8 cellular contexts compared by ENCODE assay signal in the genomic region with DNA sequence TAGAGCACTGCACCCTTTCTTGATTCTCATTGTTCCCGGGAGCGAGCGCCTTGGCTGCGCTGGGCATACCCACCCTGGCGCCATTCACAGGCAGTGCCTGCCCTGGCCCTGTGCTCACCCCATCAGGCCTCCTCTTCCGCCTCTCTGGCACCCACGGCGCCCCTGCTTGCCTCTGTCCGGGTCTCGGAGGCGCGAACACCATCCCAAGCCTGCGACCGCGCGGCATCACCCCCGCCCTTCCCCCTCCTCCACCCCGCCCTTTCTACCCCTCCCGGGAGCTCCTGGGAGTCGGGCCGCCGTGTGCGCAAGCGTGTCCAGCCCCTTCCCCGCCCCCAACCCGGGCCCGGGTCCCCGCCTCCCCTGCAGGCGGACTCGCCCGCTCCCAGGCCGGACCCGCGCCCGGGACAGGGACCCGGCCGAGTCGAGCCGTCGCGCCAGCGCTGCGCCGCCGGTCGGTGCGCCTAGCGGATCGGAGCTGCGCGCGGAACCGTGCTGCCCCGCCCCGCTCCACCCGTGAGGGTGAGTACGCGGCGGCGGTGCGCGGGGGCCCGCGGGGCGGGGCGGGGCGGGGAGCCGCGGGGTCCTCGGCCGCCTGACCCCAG. TPM values are rescaled to one million over a fixed set of nuclear protein-coding genes. Genes with fewer than 3 reads are reported as not detected.
A peak's percentile ranks its signal among the peaks of the same experiment; 100 is the strongest.
DNase-seq lines count a peak whose midpoint lies in the region; ATAC-seq and TF ChIP-seq lines count a peak whose summit lies in the region.

A gene with protein sequence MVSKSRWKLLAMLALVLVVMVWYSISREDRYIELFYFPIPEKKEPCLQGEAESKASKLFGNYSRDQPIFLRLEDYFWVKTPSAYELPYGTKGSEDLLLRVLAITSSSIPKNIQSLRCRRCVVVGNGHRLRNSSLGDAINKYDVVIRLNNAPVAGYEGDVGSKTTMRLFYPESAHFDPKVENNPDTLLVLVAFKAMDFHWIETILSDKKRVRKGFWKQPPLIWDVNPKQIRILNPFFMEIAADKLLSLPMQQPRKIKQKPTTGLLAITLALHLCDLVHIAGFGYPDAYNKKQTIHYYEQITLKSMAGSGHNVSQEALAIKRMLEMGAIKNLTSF (plus strand): TSS at position 363 of the 602 bp plus-strand sequence. CDS start 50,470 bp downstream, outside the sequence.

- H4K20me1 ChIP-seq in PC-9 (ENCODE audit: insufficient read depth): no peaks in the 10 kb centered on the region

- intact Hi-C loops in PC-9 (cut with micrococcal nuclease; ENCODE audit: unreplicated experiment): loop anchor here (1.0 kb wide), 2 partner anchors 15 to 48 kb away; no protein-coding TSS in a partner anchor

- peak; percentile 59 for ATAC-seq in CD4-positive, CD25-positive, alpha-beta regulatory T cell (ENCODE audit: low read depth in 2 of 2)
- peak; percentile 61 for ATAC-seq in GM19328 (IDR thresholded peaks at IDR 0.05; ENCODE audit: unreplicated experiment)
- ATAC-seq in HG03520 (IDR thresholded peaks at IDR 0.05; ENCODE audit: unreplicated experiment): peak; percentile 48
- ATAC-seq in activated T-helper 17 cell treated with anti-CD3 and anti-CD28 coated beads, Interleukin-2, amount 50 U/mL, for 72 hours (replicated peaks): peak; percentile 77

- no peak within 1 kb of the TSS for H3K27ac ChIP-seq in CD4-positive, CD25-positive, alpha-beta regulatory T cell (ENCODE audit: insufficient read depth, low read length, poor library complexity, severe bottlenecking)
- peak within 1 kb of the TSS; percentile 99 for H3K27ac ChIP-seq in PC-9

- no TSS peak for BruUV-seq in PC-9 (replicated peaks; lab: Mats Ljungman, UMichigan)

- no peaks in the 10 kb centered on the region for H3K9me3 ChIP-seq in CD4-positive, CD25-positive, alpha-beta regulatory T cell (ENCODE audit: control insufficient read depth in 2 of 2, low read length in 2 of 2)
- no peaks in the 10 kb centered on the region for H3K9me3 ChIP-seq in PC-9 (ENCODE audit: insufficient read depth, low read depth)

- H3K9me3 Mint-ChIP-seq in CD4-positive, CD25-positive, alpha-beta regulatory T cell: no peaks in the 10 kb centered on the region
- no peaks in the 10 kb centered on the region for H3K9me3 Mint-ChIP-seq in activated T-helper 17 cell treated with anti-CD3 and anti-CD28 coated beads, Interleukin-2, amount 50 U/mL, for 72 hours
- no peaks in the 10 kb centered on the region for H3K9me3 Mint-ChIP-seq in nephron progenitor cell
- no peaks in the 10 kb centered on the region for H3K9me3 Mint-ChIP-seq in stimulated activated naive CD8-positive, alpha-beta T cell treated with anti-CD3 and anti-CD28 coated beads, Interleukin-15, Interleukin-2, amounts not matched to agents 100 ng/mL and 50 ng/mL, for 24 hours

- H2AFZ ChIP-seq in PC-9: peak within 1 kb of the TSS; percentile 81

- H3K36me3 ChIP-seq in CD4-positive, CD25-positive, alpha-beta regulatory T cell (ENCODE audit: control insufficient read depth, insufficient read depth, low read length): peaks cover 2% of the 10 kb centered on the region
- H3K36me3 ChIP-seq in PC-9 (ENCODE audit: low read depth): peaks cover 8% of the 10 kb centered on the region; the same call in 1 of the 2 replicates

- no peaks in the 10 kb centered on the region for H3K9me2 ChIP-seq in PC-9 (ENCODE audit: insufficient read depth)

- H3K27me3 ChIP-seq in CD4-positive, CD25-positive, alpha-beta regulatory T cell (ENCODE audit: control insufficient read depth, insufficient read depth, low read length): no peaks in the 10 kb centered on the region
- no peaks in the 10 kb centered on the region for H3K27me3 ChIP-seq in PC-9 (ENCODE audit: insufficient read depth, low read depth)

- TF ChIP-seq CTCF in PC-9 (conservative IDR thresholded peaks at IDR 0.05) (no peak), nephron progenitor cell (IDR thresholded peaks at IDR 0.05) (no peak)

- H3K4me2 ChIP-seq in PC-9: peak within 1 kb of the TSS; percentile 97

- H3K4me3 Mint-ChIP-seq in CD4-positive, CD25-positive, alpha-beta regulatory T cell: peak within 1 kb of the TSS; percentile 76 to 96 (median 88)
- H3K4me3 Mint-ChIP-seq in activated T-helper 17 cell treated with anti-CD3 and anti-CD28 coated beads, Interleukin-2, amount 50 U/mL, for 72 hours: peak within 1 kb of the TSS; percentile 88
- H3K4me3 Mint-ChIP-seq in nephron progenitor cell: peak within 1 kb of the TSS; percentile 93
- H3K4me3 Mint-ChIP-seq in stimulated activated naive CD8-positive, alpha-beta T cell treated with anti-CD3 and anti-CD28 coated beads, Interleukin-15, Interleukin-2, amounts not matched to agents 100 ng/mL and 50 ng/mL, for 24 hours: peak within 1 kb of the TSS; percentile 87

- peaks cover 31% of the 10 kb centered on the region for H3F3A ChIP-seq in PC-9 (ENCODE audit: insufficient read depth, low read depth)

- H3K4me1 ChIP-seq in CD4-positive, CD25-positive, alpha-beta regulatory T cell (ENCODE audit: control insufficient read depth, insufficient read depth, low read length, poor library complexity, severe bottlenecking): peaks cover 18% of the 10 kb centered on the region
- peaks cover 71% of the 10 kb centered on the region for H3K4me1 ChIP-seq in PC-9 (replicated peaks; ENCODE audit: insufficient read depth)

- no peaks in the 10 kb centered on the region for H3K27me3 Mint-ChIP-seq in CD4-positive, CD25-positive, alpha-beta regulatory T cell
- H3K27me3 Mint-ChIP-seq in activated T-helper 17 cell treated with anti-CD3 and anti-CD28 coated beads, Interleukin-2, amount 50 U/mL, for 72 hours: no peaks in the 10 kb centered on the region
- H3K27me3 Mint-ChIP-seq in nephron progenitor cell (ENCODE audit: low read depth, poor library complexity): peaks cover 3% of the 10 kb centered on the region
- no peaks in the 10 kb centered on the region for H3K27me3 Mint-ChIP-seq in stimulated activated naive CD8-positive, alpha-beta T cell treated with anti-CD3 and anti-CD28 coated beads, Interleukin-15, Interleukin-2, amounts not matched to agents 100 ng/mL and 50 ng/mL, for 24 hours

- peak within 1 kb of the TSS; percentile 14 to 88 (median 29) for H3K27ac Mint-ChIP-seq in CD4-positive, CD25-positive, alpha-beta regulatory T cell
- H3K27ac Mint-ChIP-seq in activated T-helper 17 cell treated with anti-CD3 and anti-CD28 coated beads, Interleukin-2, amount 50 U/mL, for 72 hours: peak within 1 kb of the TSS; percentile 82
- no peak within 1 kb of the TSS for H3K27ac Mint-ChIP-seq in nephron progenitor cell
- peak within 1 kb of the TSS; percentile 87 for H3K27ac Mint-ChIP-seq in stimulated activated naive CD8-positive, alpha-beta T cell treated with anti-CD3 and anti-CD28 coated beads, Interleukin-15, Interleukin-2, amounts not matched to agents 100 ng/mL and 50 ng/mL, for 24 hours

- CTCF ChIA-PET in PC-9 (lab: Charles Lee): interaction anchor here (0.7 kb wide), 1 partner anchor 45 kb away, joined by 9 read pairs; no protein-coding TSS in a partner anchor

- peak; percentile 38 to 72 (median 46) for DNase-seq in CD4-positive, CD25-positive, alpha-beta regulatory T cell
- DNase-seq in PC-9 (peak; percentile 55 to 83), fibroblast of peridontal ligament (ENCODE audit: extremely low read depth) (peak; percentile 42), nephron progenitor cell (peak; percentile 93)

- peaks cover 4% of the 10 kb centered on the region for H3K36me3 Mint-ChIP-seq in CD4-positive, CD25-positive, alpha-beta regulatory T cell
- H3K36me3 Mint-ChIP-seq in activated T-helper 17 cell treated with anti-CD3 and anti-CD28 coated beads, Interleukin-2, amount 50 U/mL, for 72 hours (ENCODE audit: low read depth): peaks cover 5% of the 10 kb centered on the region
- H3K36me3 Mint-ChIP-seq in nephron progenitor cell (ENCODE audit: low read depth): peaks cover 8% of the 10 kb centered on the region
- H3K36me3 Mint-ChIP-seq in stimulated activated naive CD8-positive, alpha-beta T cell treated with anti-CD3 and anti-CD28 coated beads, Interleukin-15, Interleukin-2, amounts not matched to agents 100 ng/mL and 50 ng/mL, for 24 hours (ENCODE audit: low read depth): peaks cover 9% of the 10 kb centered on the region

- peak within 1 kb of the TSS; percentile 75 for H3K4me3 ChIP-seq in CD4-positive, CD25-positive, alpha-beta regulatory T cell (ENCODE audit: low read depth, low read length)
- H3K4me3 ChIP-seq in PC-9: peak within 1 kb of the TSS; percentile 94

- H3K4me1 Mint-ChIP-seq in CD4-positive, CD25-positive, alpha-beta regulatory T cell: peaks cover 0 to 40% (median 13%) of the 10 kb centered on the region in 4 donors
- H3K4me1 Mint-ChIP-seq in activated T-helper 17 cell treated with anti-CD3 and anti-CD28 coated beads, Interleukin-2, amount 50 U/mL, for 72 hours: peaks cover 20% of the 10 kb centered on the region
- peaks cover 74% of the 10 kb centered on the region for H3K4me1 Mint-ChIP-seq in nephron progenitor cell
- peaks cover 29% of the 10 kb centered on the region for H3K4me1 Mint-ChIP-seq in stimulated activated naive CD8-positive, alpha-beta T cell treated with anti-CD3 and anti-CD28 coated beads, Interleukin-15, Interleukin-2, amounts not matched to agents 100 ng/mL and 50 ng/mL, for 24 hours (ENCODE audit: low read depth)

- peaks cover 88% of the 10 kb centered on the region for H3K79me2 ChIP-seq in PC-9 (ENCODE audit: low read depth)

- POLR2A ChIA-PET in PC-9 (lab: Charles Lee; ENCODE audit: unreplicated experiment): interaction anchor here (0.5 to 0.6 kb wide), 5 partner anchors 16 to 129 kb away, joined by 3 to 7 read pairs (median 5); no protein-coding TSS in a partner anchor

RNA-seq across cellular contexts. Expression of the gene that starts here (rescaled TPM):
- 4.7 TPM for total RNA-seq in CD4-positive, CD25-positive, alpha-beta regulatory T cell
- 1 to 10 TPM; 1.4 to 3.1 (median 2.3) TPM for polyA plus RNA-seq in CD4-positive, CD25-positive, alpha-beta regulatory T cell
- total RNA-seq in PC-9 (2021): 44.1 and 46.2 TPM in 2 replicates
- 10 to 100 TPM; 10.0 to 16.2 TPM for total RNA-seq in activated T-helper 17 cell treated with anti-CD3 and anti-CD28 coated beads, Interleukin-2, amount 50 U/mL, for 72 hours

Comparison
In these comparisons a context has a peak if more than half of its experiments do, and no peak if none do; other contexts are left out.
1. DNase-seq: peak in every context shown above with its lines; median percentile 93 in nephron progenitor cell; 69 in PC-9; 46 in CD4-positive, CD25-positive, alpha-beta regulatory T cell; 42 in fibroblast of peridontal ligament.